Comparison of ENCODE assay signal across 8 cellular contexts in genomic region chr16:23642246-23642774, GRCh38. TPM values are rescaled to one million over a fixed set of nuclear protein-coding genes. Genes with fewer than 3 reads are reported as not detected.
DNase-seq lines count a peak whose midpoint lies in the region; FAIRE-seq and TF ChIP-seq lines count a peak whose summit lies in the region.

No MANE protein-coding gene starts in this region.

- H3K4me1 ChIP-seq in A673 (ENCODE audit: insufficient read depth, low read length, poor library complexity, severe bottlenecking) (peaks cover 14% of the 10 kb centered on the region), HUES64 (ENCODE audit: insufficient read depth, low read length) (no peaks in the 10 kb centered on the region; the same call in 1 of the 2 replicates), mucosa of stomach (ENCODE audit: control insufficient read depth, insufficient read depth, low read length) (peaks cover 5% of the 10 kb centered on the region)

- no peaks in the 10 kb centered on the region for H3K27me3 ChIP-seq in A673 (replicated peaks; ENCODE audit: insufficient read depth, low read depth, low read length, poor library complexity)
- H3K27me3 ChIP-seq in HUES64 (ENCODE audit: insufficient read depth, low read length), result no peaks in the 10 kb centered on the region
- H3K27me3 ChIP-seq in bronchial epithelial cell (ENCODE audit: control insufficient read depth, insufficient read depth, low read length), result no peaks in the 10 kb centered on the region
- no peaks in the 10 kb centered on the region for H3K27me3 ChIP-seq in mucosa of stomach (ENCODE audit: control insufficient read depth, insufficient read depth, low read length)

- POLR2A ChIA-PET in A673 (lab: Charles Lee; ENCODE audit: low non-redundant PET), result no interaction called here

- H3K4me3 ChIP-seq in A673 (ENCODE audit: low read depth, low read length, poor library complexity, severe bottlenecking) (peak overlapping the region; percentile 99), HUES64 (ENCODE audit: low read length) (peak overlapping the region; percentile 87), bronchial epithelial cell (ENCODE audit: low read depth, low read length) (peak overlapping the region; percentile 96), mucosa of stomach (ENCODE audit: low read length) (no peak overlapping the region)

- no peak for DNase-seq in A673 (ENCODE audit: low spot score)
- no peak for DNase-seq in bronchial epithelial cell (ENCODE audit: low read depth)
- no peak for DNase-seq in DMS 273 (lab: John Stamatoyannopoulos, UW; ENCODE audit: unreplicated experiment)
- no peak for DNase-seq in H4 (ENCODE audit: low spot score)
- no peak for DNase-seq in NCI-H1048 (lab: John Stamatoyannopoulos, UW)
- no peak for DNase-seq in NCI-H526 treated with DMSO at 0.1 percent for 48 hours (lab: John Stamatoyannopoulos, UW)

- 66% methylated on average over 14 of the region's 14 CpGs for WGBS in HUES64

- no peak for FAIRE-seq in bronchial epithelial cell (lab: Jason Lieb, UNC)

- intact Hi-C loops in A673 (cut with micrococcal nuclease; ENCODE audit: unreplicated experiment), result no loop called here

- H3K36me3 ChIP-seq in A673 (ENCODE audit: insufficient read depth, low read length, poor library complexity, severe bottlenecking) (peaks cover 32% of the 10 kb centered on the region), HUES64 (ENCODE audit: insufficient read depth, low read length) (peaks cover 49% of the 10 kb centered on the region), bronchial epithelial cell (ENCODE audit: control insufficient read depth, insufficient read depth, low read length) (peaks cover 8% of the 10 kb centered on the region), mucosa of stomach (ENCODE audit: control insufficient read depth, insufficient read depth, low read length) (no peaks in the 10 kb centered on the region)

- CTCF ChIA-PET in A673 (lab: Charles Lee), result no interaction called here

- BruUV-seq in A673 (replicated peaks; lab: Mats Ljungman, UMichigan), result TSS peak; percentile 34

- H3K9me3 ChIP-seq in A673 (ENCODE audit: low read depth, low read length, poor library complexity, severe bottlenecking) (no peaks in the 10 kb centered on the region), HUES64 (ENCODE audit: insufficient read depth, low read depth, low read length) (no peaks in the 10 kb centered on the region), mucosa of stomach (ENCODE audit: control insufficient read depth, low read length) (no peaks in the 10 kb centered on the region)

- H3K9ac ChIP-seq in HUES64 (ENCODE audit: low read depth, low read length) (peak overlapping the region; percentile 66; the same call in 1 of the 2 replicates), mucosa of stomach (ENCODE audit: low read length) (peak overlapping the region; percentile 98)

- peak overlapping the region; percentile 87 for H3K27ac ChIP-seq in A673 (ENCODE audit: low read depth, low read length, poor library complexity, severe bottlenecking)
- H3K27ac ChIP-seq in HUES64 (ENCODE audit: low read depth, low read length), result no peak overlapping the region

- no peak for TF ChIP-seq CTCF in A673 (conservative IDR thresholded peaks at IDR 0.05; ENCODE audit: low read depth, low read length)
- TF ChIP-seq CTCF in bronchial epithelial cell (IDR thresholded peaks at IDR 0.05; ENCODE audit: insufficient read depth, low read length, severe bottlenecking), result no peak

RNA-seq across cellular contexts. Expression of gene DCTN5, which starts 1.0 kb away (rescaled TPM):
- total RNA-seq in A673 (2021) (83.2 and 95.1 TPM in 2 replicates), bronchial epithelial cell (47.0 and 51.6 TPM in 2 replicates)
- polyA plus RNA-seq in HUES64 (2013, experiment 1 of 2), result 57.4 TPM
- polyA plus RNA-seq in HUES64 (2013, experiment 2 of 2), result 48.9 TPM
- total RNA-seq in H4 (2014; rRNA removed; shearing (Covaris generic)), result 74.7 and 75.2 TPM in 2 replicates

RNA-seq across cellular contexts. Expression of gene PALB2, which starts 1.2 kb away (rescaled TPM):
- 23.9 and 27.2 TPM in 2 replicates for total RNA-seq in A673 (2021)
- polyA plus RNA-seq in HUES64 (2013, experiment 1 of 2), result 22.7 TPM
- 22.4 TPM for polyA plus RNA-seq in HUES64 (2013, experiment 2 of 2)
- total RNA-seq in bronchial epithelial cell, result 9.7 TPM in 2 replicates
- 10.4 and 10.5 TPM in 2 replicates for total RNA-seq in H4 (2014; rRNA removed; shearing (Covaris generic))

RNA-seq across cellular contexts. Expression of gene PLK1, which starts 36.4 kb away (rescaled TPM):
- total RNA-seq in A673 (2021) (227 and 234 TPM in 2 replicates), bronchial epithelial cell (1.0 and 1.3 TPM in 2 replicates)
- 95.2 TPM for polyA plus RNA-seq in HUES64 (2013, experiment 1 of 2)
- 107 TPM for polyA plus RNA-seq in HUES64 (2013, experiment 2 of 2)
- total RNA-seq in H4 (2014; rRNA removed; shearing (Covaris generic)), result 53.2 and 65.5 TPM in 2 replicates

RNA-seq across cellular contexts. Expression of gene NDUFAB1, which starts 46.2 kb away (rescaled TPM):
- 178 and 184 TPM in 2 replicates for total RNA-seq in A673 (2021)
- 160 TPM for polyA plus RNA-seq in HUES64 (2013, experiment 1 of 2)
- polyA plus RNA-seq in HUES64 (2013, experiment 2 of 2), result 148 TPM
- total RNA-seq in bronchial epithelial cell, result 102 and 123 TPM in 2 replicates
- 226 and 245 TPM in 2 replicates for total RNA-seq in H4 (2014; rRNA removed; shearing (Covaris generic))

Comparison
In these comparisons a context has a peak if more than half of its experiments do, and no peak if none do; other contexts are left out.
1. RNA of gene PLK1, which starts 36.4 kb away (total RNA-seq): 227 to 234 TPM in A673 and 53.2 to 65.5 TPM in H4; 1.0 to 1.3 TPM in bronchial epithelial cell; every median in the first group is over 10 times any median in the second.